Comparison of ENCODE assay signal across 25 cellular contexts in genomic region chr2:29311458-29311857, GRCh38.
"Had no signal": no experiment of that assay in that cellular context is flagged by ENCODE, and none has a peak within 500 bp of the region (broad histone marks: within the 10 kb centered on the region; RNA-seq: fewer than 3 reads in every experiment).

No MANE protein-coding gene starts in this region.

- H3K36me3 ChIP-seq: colonic mucosa, esophagus squamous epithelium, gastroesophageal sphincter, left ventricle myocardium inferior, neural progenitor cell, ovary, suprapubic skin, thyroid gland had no signal

- H2AFZ ChIP-seq: neural progenitor cell had no signal

- H3K27ac ChIP-seq: colonic mucosa, esophagus squamous epithelium, gastroesophageal sphincter, left ventricle myocardium inferior, neural progenitor cell, ovary, suprapubic skin, thyroid gland had no signal

- H3K4me1 ChIP-seq: colonic mucosa, gastroesophageal sphincter, left ventricle myocardium inferior, neural progenitor cell had no signal

- H3K4me3 Mint-ChIP-seq: neural progenitor cell; stimulated activated effector memory CD8-positive, alpha-beta T cell treated with anti-CD3 and anti-CD28 coated beads, Interleukin-12 subunit alpha, Interleukin-12 subunit beta, amount 100 ng/mL, for 72 hours; type B pancreatic cell had no signal

- DNase-seq: colonic mucosa; dermis blood vessel endothelial cell; esophagus squamous epithelium; foreskin fibroblast; glutamatergic neuron; kidney; left cardiac atrium; left ventricle myocardium inferior; mesenchymal stem cell; midbrain; naive B cell; nucleus accumbens; ovary; right cardiac atrium; stimulated activated CD4-positive, alpha-beta T cell treated with anti-CD3 and anti-CD28 coated beads, Interleukin-2, amount 100 ng/mL, for 48 hours; stimulated activated naive CD8-positive, alpha-beta T cell treated with anti-CD3 and anti-CD28 coated beads, Interleukin-15, Interleukin-2, amounts not matched to agents 100 U/mL and 50 U/mL, for 24 hours; thyroid gland had no signal

- H3K4me2 ChIP-seq: neural progenitor cell, smooth muscle cell had no signal

- H3K27me3 ChIP-seq: neural progenitor cell, ovary, thyroid gland had no signal

- H3K27ac Mint-ChIP-seq: naive B cell; stimulated activated effector memory CD8-positive, alpha-beta T cell treated with anti-CD3 and anti-CD28 coated beads, Interleukin-12 subunit alpha, Interleukin-12 subunit beta, amount 100 ng/mL, for 72 hours; type B pancreatic cell had no signal

- H3K9ac ChIP-seq: neural progenitor cell had no signal

- H3K9me3 ChIP-seq: colonic mucosa, esophagus squamous epithelium, gastroesophageal sphincter, left ventricle myocardium inferior, ovary, suprapubic skin, thyroid gland had no signal

- H3K36me3 Mint-ChIP-seq: immature natural killer cell; naive B cell; neural progenitor cell; stimulated activated effector memory CD8-positive, alpha-beta T cell treated with anti-CD3 and anti-CD28 coated beads, Interleukin-12 subunit alpha, Interleukin-12 subunit beta, amount 100 ng/mL, for 72 hours had no signal

- H3K9me3 Mint-ChIP-seq: immature natural killer cell; naive B cell; neural progenitor cell; stimulated activated effector memory CD8-positive, alpha-beta T cell treated with anti-CD3 and anti-CD28 coated beads, Interleukin-12 subunit alpha, Interleukin-12 subunit beta, amount 100 ng/mL, for 72 hours; type B pancreatic cell had no signal

- H3K4me3 ChIP-seq: colonic mucosa, esophagus squamous epithelium, gastroesophageal sphincter, left ventricle myocardium inferior, lung, neural progenitor cell, ovary, smooth muscle cell, suprapubic skin, thyroid gland had no signal
